Comparison of ENCODE assay signal across 10 cellular contexts in the genomic region with DNA sequence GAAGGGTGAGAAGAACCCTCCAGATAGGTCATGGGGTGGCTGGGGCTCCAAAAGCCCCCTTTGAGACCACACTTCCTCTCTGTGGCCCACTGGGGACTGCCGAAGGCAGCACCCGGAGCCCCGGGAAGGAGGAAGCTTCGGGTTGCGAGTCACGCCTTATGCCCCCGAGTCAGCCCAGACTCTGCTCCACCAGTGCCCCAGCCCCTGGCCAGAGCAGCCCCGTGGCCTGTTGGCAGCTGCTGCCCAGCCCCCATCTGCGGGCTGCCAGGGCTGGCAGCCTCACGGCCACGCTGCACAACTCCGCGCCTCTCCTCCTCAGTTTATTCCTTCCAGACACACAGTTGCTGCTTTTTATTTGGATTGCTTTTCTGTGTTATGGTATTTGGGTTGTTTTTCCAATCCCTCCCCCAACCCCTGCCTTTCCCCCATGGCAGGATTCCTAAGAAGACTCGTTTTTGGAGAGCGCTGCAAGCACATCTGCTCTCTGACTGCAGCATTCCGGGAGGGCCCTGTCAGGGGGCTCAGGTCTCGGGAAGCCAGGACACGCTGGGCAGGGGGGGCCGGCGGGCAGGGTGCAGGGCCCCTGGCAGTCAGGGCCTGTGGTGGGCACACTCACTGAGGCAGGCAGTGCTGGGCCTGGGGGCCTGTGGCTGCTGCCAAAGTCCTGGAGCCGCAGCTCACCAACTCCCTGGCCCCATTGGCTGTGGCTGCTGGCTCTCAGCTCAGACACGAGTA. TPM values are rescaled to one million over a fixed set of nuclear protein-coding genes. Genes with fewer than 3 reads are reported as not detected.
DNase-seq lines count a peak whose midpoint lies in the region; ATAC-seq and TF ChIP-seq lines count a peak whose summit lies in the region.
"Had no signal": no experiment of that assay in that cellular context is flagged by ENCODE, and none has a peak within 500 bp of the region (broad histone marks: within the 10 kb centered on the region; RNA-seq: fewer than 3 reads in every experiment).

No MANE protein-coding gene starts in this region.

- H3K23ac ChIP-seq in mesenchymal stem cell (ENCODE audit: low read length in 2 of 2), result no peak overlapping the region

- H2BK120ac ChIP-seq in mesenchymal stem cell (ENCODE audit: low read depth, low read length), result peak overlapping the region; percentile 22

- peak; percentile 39 for ATAC-seq in effector memory CD8-positive, alpha-beta T cell (replicated peaks)
- ATAC-seq in GM18909 (IDR thresholded peaks at IDR 0.05; ENCODE audit: poor library complexity, unreplicated experiment) (no peak), HG03521 (IDR thresholded peaks at IDR 0.05; ENCODE audit: unreplicated experiment) (no peak), HG02759 (IDR thresholded peaks at IDR 0.05; ENCODE audit: unreplicated experiment) (no peak)

- peak overlapping the region; percentile 61 for H3K9ac ChIP-seq in mesenchymal stem cell (ENCODE audit: low read length)

- peak overlapping the region; percentile 18 for H2AFZ ChIP-seq in mesenchymal stem cell (ENCODE audit: low read depth, low read length)

- WGBS in mesenchymal stem cell, result 70% methylated on average over 18 of the region's 22 CpGs
- WGBS in suprapubic skin, result 47% methylated on average over 21 of the region's 22 CpGs

- H2AK5ac ChIP-seq in mesenchymal stem cell (ENCODE audit: low read length, severe bottlenecking), result no peak overlapping the region

- no peak overlapping the region for H3K4me2 ChIP-seq in mesenchymal stem cell (ENCODE audit: low read length, poor library complexity, severe bottlenecking)

- no peaks in the 10 kb centered on the region for H3K36me3 ChIP-seq in MG63
- H3K36me3 ChIP-seq in mesenchymal stem cell (ENCODE audit: control insufficient read depth in 1 of 2, insufficient read depth in 2 of 2, low read depth in 1 of 2, low read length in 2 of 2), result no peaks in the 10 kb centered on the region
- no peaks in the 10 kb centered on the region for H3K36me3 ChIP-seq in suprapubic skin

- no peak overlapping the region for H2BK15ac ChIP-seq in mesenchymal stem cell (ENCODE audit: low read depth, poor library complexity, severe bottlenecking)

- H3K9me3 ChIP-seq in MG63 (no peaks in the 10 kb centered on the region), mesenchymal stem cell (ENCODE audit: control insufficient read depth, low read length) (no peaks in the 10 kb centered on the region), suprapubic skin (no peaks in the 10 kb centered on the region)

- H3K4me3 ChIP-seq in MG63 (no peak overlapping the region), mesenchymal stem cell (ENCODE audit: insufficient read depth in 1 of 2, low read depth in 1 of 2, low read length in 2 of 2) (peak overlapping the region in 1 of 2 experiments; percentile 45), suprapubic skin (peak overlapping the region; percentile 6)

- H3K18ac ChIP-seq in mesenchymal stem cell (ENCODE audit: low read depth in 1 of 2, low read length in 2 of 2), result peak overlapping the region in 1 of 2 experiments; percentile 54

- no peak for TF ChIP-seq POLR2A in suprapubic skin (IDR thresholded peaks at IDR 0.05)

- no peak overlapping the region for H3K14ac ChIP-seq in mesenchymal stem cell (ENCODE audit: low read length in 2 of 2)

- peak overlapping the region; percentile 71 for H4K91ac ChIP-seq in mesenchymal stem cell (ENCODE audit: low read length)

- no peaks in the 10 kb centered on the region for H3K36me3 Mint-ChIP-seq in effector memory CD8-positive, alpha-beta T cell (ENCODE audit: insufficient read depth)
- H3K36me3 Mint-ChIP-seq: activated naive CD4-positive, alpha-beta T cell treated with anti-CD3 and anti-CD28 coated beads, Interleukin-2, amount 10 ng/mL, durations not matched to agents 7 days and 5 days had no signal

- H3K4me3 Mint-ChIP-seq in effector memory CD8-positive, alpha-beta T cell, result no peak overlapping the region
- H3K4me3 Mint-ChIP-seq: activated naive CD4-positive, alpha-beta T cell treated with anti-CD3 and anti-CD28 coated beads, Interleukin-2, amount 10 ng/mL, durations not matched to agents 7 days and 5 days had no signal

- TF ChIP-seq CTCF in suprapubic skin (IDR thresholded peaks at IDR 0.05), result no peak

- peak overlapping the region in 1 of 2 experiments; percentile 47 for H3K4ac ChIP-seq in mesenchymal stem cell (ENCODE audit: low read depth in 1 of 2, low read length in 2 of 2)

- H2BK5ac ChIP-seq in mesenchymal stem cell (ENCODE audit: low read depth, low read length, poor library complexity, severe bottlenecking), result no peak overlapping the region

- peaks cover 17% of the 10 kb centered on the region for H3K4me1 ChIP-seq in mesenchymal stem cell (ENCODE audit: control insufficient read depth, insufficient read depth, low read depth, low read length)
- peaks cover 36% of the 10 kb centered on the region for H3K4me1 ChIP-seq in suprapubic skin

- H3K27ac Mint-ChIP-seq in effector memory CD8-positive, alpha-beta T cell, result no peak overlapping the region
- H3K27ac Mint-ChIP-seq: activated naive CD4-positive, alpha-beta T cell treated with anti-CD3 and anti-CD28 coated beads, Interleukin-2, amount 10 ng/mL, durations not matched to agents 7 days and 5 days had no signal

- TF ChIP-seq EP300 in suprapubic skin (IDR thresholded peaks at IDR 0.05), result no peak

- H3K27me3 ChIP-seq in MG63 (no peaks in the 10 kb centered on the region), mesenchymal stem cell (ENCODE audit: control insufficient read depth in 1 of 2, insufficient read depth in 1 of 2, low read length in 2 of 2) (peaks cover 0 to 15% of the 10 kb centered on the region in 2 experiments), suprapubic skin (no peaks in the 10 kb centered on the region)

- peak overlapping the region; percentile 11 to 75 for H2BK12ac ChIP-seq in mesenchymal stem cell (ENCODE audit: low read length in 2 of 2)

- peak overlapping the region; percentile 73 for H4K8ac ChIP-seq in mesenchymal stem cell (ENCODE audit: low read length)

- H3K4me1 Mint-ChIP-seq in effector memory CD8-positive, alpha-beta T cell (ENCODE audit: low read depth in 2 of 2), result peaks cover 0 to 4% of the 10 kb centered on the region in 2 donors
- H3K4me1 Mint-ChIP-seq: activated naive CD4-positive, alpha-beta T cell treated with anti-CD3 and anti-CD28 coated beads, Interleukin-2, amount 10 ng/mL, durations not matched to agents 7 days and 5 days had no signal

- H3K27ac ChIP-seq in mesenchymal stem cell (ENCODE audit: low read length, poor library complexity, severe bottlenecking) (no peak overlapping the region), suprapubic skin (peak overlapping the region; percentile 39)

- peaks cover 41 to 76% of the 10 kb centered on the region in 2 donors for H3K27me3 Mint-ChIP-seq in effector memory CD8-positive, alpha-beta T cell

- H3K9me3 Mint-ChIP-seq in effector memory CD8-positive, alpha-beta T cell, result no peaks in the 10 kb centered on the region
- H3K9me3 Mint-ChIP-seq: activated naive CD4-positive, alpha-beta T cell treated with anti-CD3 and anti-CD28 coated beads, Interleukin-2, amount 10 ng/mL, durations not matched to agents 7 days and 5 days had no signal

- no peaks in the 10 kb centered on the region for H3K79me1 ChIP-seq in mesenchymal stem cell (replicated peaks; ENCODE audit: low read length, poor library complexity, severe bottlenecking)

- peak; percentile 53 for DNase-seq in MG63
- no peak for DNase-seq in effector memory CD8-positive, alpha-beta T cell
- DNase-seq in mesenchymal stem cell, result no peak
- no peak for DNase-seq in suprapubic skin (ENCODE audit: low spot score in 2 of 2)
- DNase-seq in T-helper 2 cell, result no peak
- DNase-seq: activated naive CD4-positive, alpha-beta T cell treated with anti-CD3 and anti-CD28 coated beads, Interleukin-2, amount 10 ng/mL, durations not matched to agents 7 days and 5 days; NCI-H226 had no signal

RNA-seq across cellular contexts. Expression of gene MAGEF1, which starts 20.3 kb away (rescaled TPM):
- total RNA-seq in MG63 (2014; rRNA removed; shearing (Covaris generic); ENCODE audit: low replicate concordance), result 25.6 and 30.3 TPM in 2 replicates
- 21.2 TPM for polyA plus RNA-seq in mesenchymal stem cell (2013, experiment 1 of 2)
- 22.4 TPM for polyA plus RNA-seq in mesenchymal stem cell (2013, experiment 2 of 2)
- total RNA-seq in suprapubic skin, result 10 to 100 TPM; 12.8 to 26.5 (median 17.7) TPM
